8 cellular contexts compared by ENCODE assay signal in the genomic region with DNA sequence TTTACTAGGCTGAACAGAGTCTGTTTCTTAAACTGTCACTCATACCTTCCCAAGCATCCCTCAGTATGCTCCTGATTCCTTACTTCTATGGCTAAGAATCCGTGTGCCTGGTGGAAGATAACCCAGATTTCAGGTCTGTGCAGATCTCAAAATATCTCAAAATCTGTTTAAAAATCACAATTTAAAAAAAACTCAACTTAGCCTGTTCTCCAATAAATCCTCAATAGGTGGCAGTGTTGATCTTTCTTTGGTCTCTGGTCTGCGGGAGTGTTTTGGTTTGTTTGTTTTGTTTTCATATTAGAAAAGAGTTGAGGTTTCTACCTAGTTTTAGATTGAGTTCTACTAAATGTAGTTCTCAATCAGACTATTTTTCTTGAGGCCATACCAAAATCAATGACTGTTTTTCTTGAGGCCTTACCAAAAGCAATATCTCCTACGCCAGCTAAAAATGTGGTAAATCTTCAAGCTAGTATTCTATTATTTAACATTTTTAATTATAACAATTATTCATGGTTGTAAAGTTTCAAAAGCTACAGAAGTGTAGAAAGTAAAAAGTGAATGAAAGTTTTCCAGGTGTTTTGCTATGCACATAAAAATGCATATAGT. TPM values are rescaled to one million over a fixed set of nuclear protein-coding genes. Genes with fewer than 3 reads are reported as not detected.
DNase-seq lines count a peak whose midpoint lies in the region; ATAC-seq, FAIRE-seq and TF ChIP-seq lines count a peak whose summit lies in the region.

No MANE protein-coding gene starts in this region.

- no peaks in the 10 kb centered on the region for H3K4me1 ChIP-seq in ACC112 (ENCODE audit: control insufficient read depth, insufficient read depth, low read length, unreplicated experiment)
- H3K4me1 ChIP-seq in HepG2 (ENCODE audit: insufficient read depth, low read length), result peaks cover 11% of the 10 kb centered on the region

- DNase-seq in GM12864 (ENCODE audit: low read depth) (no peak), NCI-H146 treated with DMSO at 0.1 percent for 48 hours (lab: John Stamatoyannopoulos, UW; ENCODE audit: unreplicated experiment) (peak; percentile 6), astrocyte of the cerebellum (ENCODE audit: low read depth) (peak; percentile 24), HepG2 (ENCODE audit: low spot score) (peak; percentile 43)
- DNase-seq in stimulated activated CD4-positive, alpha-beta T cell treated with anti-CD3 and anti-CD28 coated beads, Interleukin-4, amount 100 ng/mL, for 4 hours, result no peak

- peak; percentile 63 for TF ChIP-seq RAD21 in HepG2 (CRISPR knock-in tag; IDR thresholded peaks at IDR 0.05)

- H3K36me3 ChIP-seq in ACC112 (ENCODE audit: insufficient read depth, low read length) (no peaks in the 10 kb centered on the region), HepG2 (replicated peaks in 1 of 2; ENCODE audit: control insufficient read depth in 1 of 2, insufficient read depth in 2 of 2, low read length in 2 of 2) (no peaks in the 10 kb centered on the region)

- H2AFZ ChIP-seq in ACC112 (ENCODE audit: low read length, unreplicated experiment), result peak overlapping the region; percentile 70
- H2AFZ ChIP-seq in HepG2 (ENCODE audit: low read length), result no peak overlapping the region

- in situ Hi-C loops in astrocyte of the cerebellum (cut with HindIII; ENCODE audit: low sequenced_read_pairs) (no loop called here), HepG2 (cut with HindIII; ENCODE audit: extremely low pct_ligation_motif_present, low pct_unique_long_range_greater_than_20kb) (loop anchor here (25.0 kb wide), 1 partner anchor 1424 kb away; a partner anchor contains a TSS)

- no peaks in the 10 kb centered on the region for H4K20me1 ChIP-seq in HepG2 (ENCODE audit: insufficient read depth, low read length)

- no peak overlapping the region for H3K27ac ChIP-seq in ACC112 (ENCODE audit: low read depth, low read length)
- H3K27ac ChIP-seq in HepG2 (ENCODE audit: extremely low read length, insufficient read depth, low read length), result no peak overlapping the region

- H3K9ac ChIP-seq in HepG2 (ENCODE audit: insufficient read depth, low read depth, low read length), result no peak overlapping the region

- no TSS peak for BruUV-seq in HepG2 (replicated peaks; lab: Mats Ljungman, UMichigan)

- no peak overlapping the region for H3K4me2 ChIP-seq in HepG2 (ENCODE audit: low read depth, low read length)

- no peak for TF ChIP-seq POLR2A in HepG2 (IDR thresholded peaks at IDR 0.05; ENCODE audit: insufficient read depth in 1 of 2, low read depth in 2 of 2, low read length in 2 of 2)

- H3K79me2 ChIP-seq in ACC112 (ENCODE audit: control insufficient read depth, insufficient read depth, low read length, unreplicated experiment) (no peaks in the 10 kb centered on the region), HepG2 (ENCODE audit: insufficient read depth, low read length) (no peaks in the 10 kb centered on the region)

- POLR2A ChIA-PET in HepG2 (lab: Yijun Ruan, JAX), result no interaction called here

- H3K4me3 ChIP-seq in ACC112 (ENCODE audit: low read depth, low read length) (no peak overlapping the region), GM12864 (ENCODE audit: low read depth, low read length) (no peak overlapping the region), astrocyte of the cerebellum (ENCODE audit: low read depth, low read length) (no peak overlapping the region), HepG2 (replicated peaks in 1 of 3; ENCODE audit: insufficient read depth in 1 of 3, low read depth in 2 of 3, low read length in 3 of 3) (no peak overlapping the region)

- WGBS in HepG2 (ENCODE audit: low lambda C conversion rate), result 34% methylated on average over 3 of the region's 3 CpGs

- intact Hi-C loops in HepG2 (cut with micrococcal nuclease; ENCODE audit: unreplicated experiment), result loop anchor here (1.0 kb wide), 2 partner anchors 21 to 848 kb away; no protein-coding TSS in a partner anchor

- H3K27me3 ChIP-seq in ACC112 (ENCODE audit: insufficient read depth, low read length) (peaks cover 5% of the 10 kb centered on the region; the same call in 1 of the 2 replicates), HepG2 (ENCODE audit: control insufficient read depth in 1 of 2, insufficient read depth in 2 of 2, low read length in 2 of 2) (no peaks in the 10 kb centered on the region; a peak in 1 of 5 replicates)

- TF ChIP-seq EP300 in HepG2 (IDR thresholded peaks at IDR 0.05; ENCODE audit: low read depth in 2 of 2, low read length in 2 of 2) (no peak), HepG2 (CRISPR knock-in tag; IDR thresholded peaks at IDR 0.05; ENCODE audit: borderline replicate concordance) (no peak)

- ATAC-seq in HepG2 (peak; percentile 25; the same call in 1 of the 3 replicates), HG03571 (IDR thresholded peaks at IDR 0.05; ENCODE audit: unreplicated experiment) (no peak), GM19467 (IDR thresholded peaks at IDR 0.05; ENCODE audit: unreplicated experiment) (no peak)

- peak; percentile 30 for FAIRE-seq in HepG2 (lab: Jason Lieb, UNC)

- CTCF ChIA-PET in HepG2 (lab: Yijun Ruan, JAX; ENCODE audit: low intra/inter-chr PET ratio, low total read pairs), result interaction anchor here (1.2 to 1.6 kb wide), 2 partner anchors 21 to 848 kb away, joined by 5 to 6 read pairs; no protein-coding TSS in a partner anchor

- TF ChIP-seq CTCF in GM12864 (IDR thresholded peaks at IDR 0.05; ENCODE audit: low read depth, low read length, missing control alignments) (peak; percentile 46), astrocyte of the cerebellum (IDR thresholded peaks at IDR 0.05; ENCODE audit: low read depth, low read length, missing control alignments) (peak; percentile 53), HepG2 (CRISPR knock-in tag; IDR thresholded peaks at IDR 0.05) (peak; percentile 75)

- no peaks in the 10 kb centered on the region for H3K9me3 ChIP-seq in HepG2 (ENCODE audit: low read length)

RNA-seq across cellular contexts. Expression of a gene that starts 57.9 kb away (rescaled TPM):
- total RNA-seq in HepG2 (2016; rRNA removed; fragmentation: Illumina TruSeq; extraction: Trizol), result 21.2 and 23.9 TPM in 2 replicates
- total RNA-seq in HepG2 (2016; cell fraction: cytosol; rRNA removed; fragmentation: Illumina TruSeq; extraction: Trizol; ENCODE audit: low read depth), result 5.6 and 5.9 TPM in 2 replicates
- 18.4 and 22.1 TPM in 2 replicates for total RNA-seq in HepG2 (2016; cell fraction: insoluble cytoplasmic fraction; rRNA removed; fragmentation: Illumina TruSeq; extraction: Trizol)
- total RNA-seq in HepG2 (2016; cell fraction: membrane; rRNA removed; fragmentation: Illumina TruSeq; extraction: Trizol), result 14.2 and 17.5 TPM in 2 replicates
- total RNA-seq in HepG2 (2016; cell fraction: nucleus; rRNA removed; fragmentation: Illumina TruSeq; extraction: Trizol), result 21.2 and 24.6 TPM in 2 replicates
- polyA plus RNA-seq in HepG2 (2011; rRNA removed), result 16.8 and 16.9 TPM in 2 replicates
- polyA plus RNA-seq in HepG2 (2011; cell fraction: cytosol; rRNA removed), result 7.4 and 11.8 TPM in 2 replicates
- polyA plus RNA-seq in HepG2 (2011; cell fraction: nucleus; rRNA removed), result 5.4 and 6.2 TPM in 2 replicates
- polyA plus RNA-seq in HepG2 (2012), result 10.1 and 10.7 TPM in 2 replicates
- polyA plus RNA-seq in HepG2 (2016; cell fraction: cytosol; fragmentation: Illumina TruSeq; extraction: Trizol; ENCODE audit: low read depth), result 0.79 and 1.2 TPM in 2 replicates
- polyA plus RNA-seq in HepG2 (2016; cell fraction: insoluble cytoplasmic fraction; fragmentation: Illumina TruSeq; extraction: Trizol; ENCODE audit: low read depth), result 10.0 and 10.3 TPM in 2 replicates
- polyA plus RNA-seq in HepG2 (2016; cell fraction: membrane; fragmentation: Illumina TruSeq; extraction: Trizol; ENCODE audit: low read depth), result 3.4 and 3.9 TPM in 2 replicates
- 16.7 and 17.0 TPM in 2 replicates for polyA plus RNA-seq in HepG2 (2016; cell fraction: nucleus; fragmentation: Illumina TruSeq; extraction: Trizol; ENCODE audit: insufficient read depth, low read depth)
- 103 and 225 TPM in 2 replicates for polyA minus RNA-seq in HepG2 (2011; rRNA and poly(A)+ RNA removed; ENCODE audit: low replicate concordance)
- polyA minus RNA-seq in HepG2 (2011; cell fraction: cytosol; rRNA and poly(A)+ RNA removed), result 40.2 and 45.8 TPM in 2 replicates
- 22.3 and 22.5 TPM in 2 replicates for polyA minus RNA-seq in HepG2 (2011; cell fraction: nucleus; rRNA and poly(A)+ RNA removed)

RNA-seq across cellular contexts. Expression of a gene that starts 58.9 kb away (rescaled TPM):
- total RNA-seq in HepG2 (2016; rRNA removed; fragmentation: Illumina TruSeq; extraction: Trizol), result 29.2 and 46.2 TPM in 2 replicates
- total RNA-seq in HepG2 (2016; cell fraction: cytosol; rRNA removed; fragmentation: Illumina TruSeq; extraction: Trizol; ENCODE audit: low read depth), result 6.4 and 6.9 TPM in 2 replicates
- total RNA-seq in HepG2 (2016; cell fraction: insoluble cytoplasmic fraction; rRNA removed; fragmentation: Illumina TruSeq; extraction: Trizol), result 28.0 and 48.2 TPM in 2 replicates
- 16.8 and 17.5 TPM in 2 replicates for total RNA-seq in HepG2 (2016; cell fraction: membrane; rRNA removed; fragmentation: Illumina TruSeq; extraction: Trizol)
- 41.5 and 45.3 TPM in 2 replicates for total RNA-seq in HepG2 (2016; cell fraction: nucleus; rRNA removed; fragmentation: Illumina TruSeq; extraction: Trizol)
- polyA plus RNA-seq in HepG2 (2011; rRNA removed), result 49.0 and 53.0 TPM in 2 replicates
- 35.5 and 46.0 TPM in 2 replicates for polyA plus RNA-seq in HepG2 (2011; cell fraction: cytosol; rRNA removed)
- polyA plus RNA-seq in HepG2 (2011; cell fraction: nucleus; rRNA removed), result 30.4 and 38.4 TPM in 2 replicates
- 38.0 and 38.4 TPM in 2 replicates for polyA plus RNA-seq in HepG2 (2012)
- 5.3 TPM in 2 replicates for polyA plus RNA-seq in HepG2 (2016; cell fraction: cytosol; fragmentation: Illumina TruSeq; extraction: Trizol; ENCODE audit: low read depth)
- polyA plus RNA-seq in HepG2 (2016; cell fraction: insoluble cytoplasmic fraction; fragmentation: Illumina TruSeq; extraction: Trizol; ENCODE audit: low read depth), result 35.8 and 36.9 TPM in 2 replicates
- 14.4 and 14.5 TPM in 2 replicates for polyA plus RNA-seq in HepG2 (2016; cell fraction: membrane; fragmentation: Illumina TruSeq; extraction: Trizol; ENCODE audit: low read depth)
- 70.1 and 79.7 TPM in 2 replicates for polyA plus RNA-seq in HepG2 (2016; cell fraction: nucleus; fragmentation: Illumina TruSeq; extraction: Trizol; ENCODE audit: insufficient read depth, low read depth)
- polyA minus RNA-seq in HepG2 (2011; rRNA and poly(A)+ RNA removed; ENCODE audit: low replicate concordance), result 29.6 and 56.1 TPM in 2 replicates
- polyA minus RNA-seq in HepG2 (2011; cell fraction: cytosol; rRNA and poly(A)+ RNA removed), result 20.9 and 26.8 TPM in 2 replicates
- 54.7 and 63.2 TPM in 2 replicates for polyA minus RNA-seq in HepG2 (2011; cell fraction: nucleus; rRNA and poly(A)+ RNA removed)

RNA-seq across cellular contexts. Expression of a gene that starts 59.2 kb away (rescaled TPM):
- total RNA-seq in HepG2 (2016; rRNA removed; fragmentation: Illumina TruSeq; extraction: Trizol), result 368 and 479 TPM in 2 replicates
- 129 and 141 TPM in 2 replicates for total RNA-seq in HepG2 (2016; cell fraction: cytosol; rRNA removed; fragmentation: Illumina TruSeq; extraction: Trizol; ENCODE audit: low read depth)
- 367 and 512 TPM in 2 replicates for total RNA-seq in HepG2 (2016; cell fraction: insoluble cytoplasmic fraction; rRNA removed; fragmentation: Illumina TruSeq; extraction: Trizol)
- 169 and 170 TPM in 2 replicates for total RNA-seq in HepG2 (2016; cell fraction: membrane; rRNA removed; fragmentation: Illumina TruSeq; extraction: Trizol)
- 168 and 172 TPM in 2 replicates for total RNA-seq in HepG2 (2016; cell fraction: nucleus; rRNA removed; fragmentation: Illumina TruSeq; extraction: Trizol)
- polyA plus RNA-seq in HepG2 (2011; rRNA removed), result 181 and 191 TPM in 2 replicates
- 239 and 297 TPM in 2 replicates for polyA plus RNA-seq in HepG2 (2011; cell fraction: cytosol; rRNA removed)
- 67.2 TPM in 2 replicates for polyA plus RNA-seq in HepG2 (2011; cell fraction: nucleus; rRNA removed)
- polyA plus RNA-seq in HepG2 (2012), result 182 and 211 TPM in 2 replicates
- polyA plus RNA-seq in HepG2 (2016; cell fraction: cytosol; fragmentation: Illumina TruSeq; extraction: Trizol; ENCODE audit: low read depth), result 147 and 170 TPM in 2 replicates
- polyA plus RNA-seq in HepG2 (2016; cell fraction: insoluble cytoplasmic fraction; fragmentation: Illumina TruSeq; extraction: Trizol; ENCODE audit: low read depth), result 551 and 632 TPM in 2 replicates
- 177 and 191 TPM in 2 replicates for polyA plus RNA-seq in HepG2 (2016; cell fraction: membrane; fragmentation: Illumina TruSeq; extraction: Trizol; ENCODE audit: low read depth)
- polyA plus RNA-seq in HepG2 (2016; cell fraction: nucleus; fragmentation: Illumina TruSeq; extraction: Trizol; ENCODE audit: insufficient read depth, low read depth), result 294 and 304 TPM in 2 replicates
- polyA minus RNA-seq in HepG2 (2011; rRNA and poly(A)+ RNA removed; ENCODE audit: low replicate concordance), result 44.6 and 51.8 TPM in 2 replicates
- polyA minus RNA-seq in HepG2 (2011; cell fraction: cytosol; rRNA and poly(A)+ RNA removed), result 25.1 and 28.1 TPM in 2 replicates
- polyA minus RNA-seq in HepG2 (2011; cell fraction: nucleus; rRNA and poly(A)+ RNA removed), result 58.8 and 62.8 TPM in 2 replicates

Comparison
In these comparisons a context has a peak if more than half of its experiments do, and no peak if none do; other contexts are left out.
1. DNase-seq: peak in NCI-H146 treated with DMSO at 0.1 percent for 48 hours (single experiment), astrocyte of the cerebellum (single experiment) and HepG2 (single experiment); none in GM12864 (single experiment) and stimulated activated CD4-positive, alpha-beta T cell treated with anti-CD3 and anti-CD28 coated beads, Interleukin-4, amount 100 ng/mL, for 4 hours (0 of 2).
2. Peak in every context shown above with its lines, with median percentiles within 50 percentile points of each other: CTCF ChIP-seq.